ENCODE assay signal across 1 cellular context in genomic region chr12:97375310-97375709, GRCh38.
TF ChIP-seq lines count a peak whose summit lies in the region.

No MANE protein-coding gene starts in this region.

TF ChIP-seq in GM12878, 131 proteins besides CTCF, POLR2A, EP300 and RAD21 (continued from another document and continues in another):
- TF ChIP-seq USF1 (IDR thresholded peaks at IDR 0.05; ENCODE audit: borderline replicate concordance, extremely low read length, insufficient read depth, low read depth, low read length) (no peak), SUZ12 (IDR thresholded peaks at IDR 0.05; ENCODE audit: unreplicated experiment) (no peak), RAD51 (IDR thresholded peaks at IDR 0.05) (no peak), FOXM1 (IDR thresholded peaks at IDR 0.05; ENCODE audit: low read depth, low read length) (peak; percentile 57; the same call in 1 of the 2 replicates), SUPT20H (IDR thresholded peaks at IDR 0.05; ENCODE audit: borderline replicate concordance, control insufficient read depth, low read depth, low read length) (no peak), CREM (IDR thresholded peaks at IDR 0.05; ENCODE audit: low read depth) (no peak), RUNX3 (IDR thresholded peaks at IDR 0.05; ENCODE audit: low read length) (peak; percentile 59; the same call in 1 of the 2 replicates), MEF2B (IDR thresholded peaks at IDR 0.05; ENCODE audit: partially characterized antibody, poor library complexity, severe bottlenecking) (no peak), ATF3 (IDR thresholded peaks at IDR 0.05; ENCODE audit: borderline replicate concordance, extremely low read depth, low read depth, low read length) (no peak), YY1 (IDR thresholded peaks at IDR 0.05; ENCODE audit: low read depth, low read length) (no peak), ZNF622 (IDR thresholded peaks at IDR 0.05) (no peak), FOXK2 (IDR thresholded peaks at IDR 0.05) (no peak), ZNF207 (IDR thresholded peaks at IDR 0.05; ENCODE audit: borderline replicate concordance) (no peak), HCFC1 (IDR thresholded peaks at IDR 0.05; ENCODE audit: low read length) (no peak), POU2F2 (IDR thresholded peaks at IDR 0.05; ENCODE audit: borderline replicate concordance, low read depth, low read length) (no peak), BHLHE40 (IDR thresholded peaks at IDR 0.05; ENCODE audit: borderline replicate concordance in 1 of 2, low read depth in 2 of 2, low read length in 1 of 2) (no peak), MAX (IDR thresholded peaks at IDR 0.05; ENCODE audit: low read depth, low read length) (no peak), ZNF274 (IDR thresholded peaks at IDR 0.05; ENCODE audit: insufficient read depth, insufficient read length) (no peak), KLF5 (IDR thresholded peaks at IDR 0.05; ENCODE audit: partially characterized antibody) (no peak), POLR2AphosphoS5 (IDR thresholded peaks at IDR 0.05; ENCODE audit: low read length) (no peak), MEF2A (IDR thresholded peaks at IDR 0.05; ENCODE audit: insufficient read depth, low read depth, low read length) (peak; percentile 86), TCF3 (IDR thresholded peaks at IDR 0.05; ENCODE audit: borderline replicate concordance, insufficient read depth, low read depth, low read length) (no peak), NFXL1 (IDR thresholded peaks at IDR 0.05; ENCODE audit: borderline replicate concordance) (no peak), BRCA1 (IDR thresholded peaks at IDR 0.05; ENCODE audit: low read depth, low read length) (no peak), CHD1 (IDR thresholded peaks at IDR 0.05; ENCODE audit: low read depth, low read length) (no peak), CHD4 (IDR thresholded peaks at IDR 0.05) (no peak), ATF7 (IDR thresholded peaks at IDR 0.05; ENCODE audit: low read depth) (no peak), TBL1XR1 (IDR thresholded peaks at IDR 0.05; ENCODE audit: low read depth, low read length) (peak; percentile 29; the same call in 1 of the 2 replicates), DPF2 (IDR thresholded peaks at IDR 0.05) (no peak), HSF1 (IDR thresholded peaks at IDR 0.05; ENCODE audit: low read depth, low read length) (no peak), KDM1A (IDR thresholded peaks at IDR 0.05; ENCODE audit: borderline replicate concordance) (no peak), STAT3 (IDR thresholded peaks at IDR 0.05; ENCODE audit: low read depth, low read length) (no peak), BCL11A (IDR thresholded peaks at IDR 0.05; ENCODE audit: low read depth, low read length) (no peak), PAX8 (IDR thresholded peaks at IDR 0.05) (no peak), NFIC (IDR thresholded peaks at IDR 0.05; ENCODE audit: low read depth, low read length) (peak; percentile 77)
- TF ChIP-seq, protein P1, sequence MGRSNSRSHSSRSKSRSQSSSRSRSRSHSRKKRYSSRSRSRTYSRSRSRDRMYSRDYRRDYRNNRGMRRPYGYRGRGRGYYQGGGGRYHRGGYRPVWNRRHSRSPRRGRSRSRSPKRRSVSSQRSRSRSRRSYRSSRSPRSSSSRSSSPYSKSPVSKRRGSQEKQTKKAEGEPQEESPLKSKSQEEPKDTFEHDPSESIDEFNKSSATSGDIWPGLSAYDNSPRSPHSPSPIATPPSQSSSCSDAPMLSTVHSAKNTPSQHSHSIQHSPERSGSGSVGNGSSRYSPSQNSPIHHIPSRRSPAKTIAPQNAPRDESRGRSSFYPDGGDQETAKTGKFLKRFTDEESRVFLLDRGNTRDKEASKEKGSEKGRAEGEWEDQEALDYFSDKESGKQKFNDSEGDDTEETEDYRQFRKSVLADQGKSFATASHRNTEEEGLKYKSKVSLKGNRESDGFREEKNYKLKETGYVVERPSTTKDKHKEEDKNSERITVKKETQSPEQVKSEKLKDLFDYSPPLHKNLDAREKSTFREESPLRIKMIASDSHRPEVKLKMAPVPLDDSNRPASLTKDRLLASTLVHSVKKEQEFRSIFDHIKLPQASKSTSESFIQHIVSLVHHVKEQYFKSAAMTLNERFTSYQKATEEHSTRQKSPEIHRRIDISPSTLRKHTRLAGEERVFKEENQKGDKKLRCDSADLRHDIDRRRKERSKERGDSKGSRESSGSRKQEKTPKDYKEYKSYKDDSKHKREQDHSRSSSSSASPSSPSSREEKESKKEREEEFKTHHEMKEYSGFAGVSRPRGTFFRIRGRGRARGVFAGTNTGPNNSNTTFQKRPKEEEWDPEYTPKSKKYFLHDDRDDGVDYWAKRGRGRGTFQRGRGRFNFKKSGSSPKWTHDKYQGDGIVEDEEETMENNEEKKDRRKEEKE (IDR thresholded peaks at IDR 0.05): no peak
- TF ChIP-seq, protein P2, sequence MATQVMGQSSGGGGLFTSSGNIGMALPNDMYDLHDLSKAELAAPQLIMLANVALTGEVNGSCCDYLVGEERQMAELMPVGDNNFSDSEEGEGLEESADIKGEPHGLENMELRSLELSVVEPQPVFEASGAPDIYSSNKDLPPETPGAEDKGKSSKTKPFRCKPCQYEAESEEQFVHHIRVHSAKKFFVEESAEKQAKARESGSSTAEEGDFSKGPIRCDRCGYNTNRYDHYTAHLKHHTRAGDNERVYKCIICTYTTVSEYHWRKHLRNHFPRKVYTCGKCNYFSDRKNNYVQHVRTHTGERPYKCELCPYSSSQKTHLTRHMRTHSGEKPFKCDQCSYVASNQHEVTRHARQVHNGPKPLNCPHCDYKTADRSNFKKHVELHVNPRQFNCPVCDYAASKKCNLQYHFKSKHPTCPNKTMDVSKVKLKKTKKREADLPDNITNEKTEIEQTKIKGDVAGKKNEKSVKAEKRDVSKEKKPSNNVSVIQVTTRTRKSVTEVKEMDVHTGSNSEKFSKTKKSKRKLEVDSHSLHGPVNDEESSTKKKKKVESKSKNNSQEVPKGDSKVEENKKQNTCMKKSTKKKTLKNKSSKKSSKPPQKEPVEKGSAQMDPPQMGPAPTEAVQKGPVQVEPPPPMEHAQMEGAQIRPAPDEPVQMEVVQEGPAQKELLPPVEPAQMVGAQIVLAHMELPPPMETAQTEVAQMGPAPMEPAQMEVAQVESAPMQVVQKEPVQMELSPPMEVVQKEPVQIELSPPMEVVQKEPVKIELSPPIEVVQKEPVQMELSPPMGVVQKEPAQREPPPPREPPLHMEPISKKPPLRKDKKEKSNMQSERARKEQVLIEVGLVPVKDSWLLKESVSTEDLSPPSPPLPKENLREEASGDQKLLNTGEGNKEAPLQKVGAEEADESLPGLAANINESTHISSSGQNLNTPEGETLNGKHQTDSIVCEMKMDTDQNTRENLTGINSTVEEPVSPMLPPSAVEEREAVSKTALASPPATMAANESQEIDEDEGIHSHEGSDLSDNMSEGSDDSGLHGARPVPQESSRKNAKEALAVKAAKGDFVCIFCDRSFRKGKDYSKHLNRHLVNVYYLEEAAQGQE (IDR thresholded peaks at IDR 0.05; ENCODE audit: low read depth, low read length): no peak
- TF ChIP-seq, protein P3, sequence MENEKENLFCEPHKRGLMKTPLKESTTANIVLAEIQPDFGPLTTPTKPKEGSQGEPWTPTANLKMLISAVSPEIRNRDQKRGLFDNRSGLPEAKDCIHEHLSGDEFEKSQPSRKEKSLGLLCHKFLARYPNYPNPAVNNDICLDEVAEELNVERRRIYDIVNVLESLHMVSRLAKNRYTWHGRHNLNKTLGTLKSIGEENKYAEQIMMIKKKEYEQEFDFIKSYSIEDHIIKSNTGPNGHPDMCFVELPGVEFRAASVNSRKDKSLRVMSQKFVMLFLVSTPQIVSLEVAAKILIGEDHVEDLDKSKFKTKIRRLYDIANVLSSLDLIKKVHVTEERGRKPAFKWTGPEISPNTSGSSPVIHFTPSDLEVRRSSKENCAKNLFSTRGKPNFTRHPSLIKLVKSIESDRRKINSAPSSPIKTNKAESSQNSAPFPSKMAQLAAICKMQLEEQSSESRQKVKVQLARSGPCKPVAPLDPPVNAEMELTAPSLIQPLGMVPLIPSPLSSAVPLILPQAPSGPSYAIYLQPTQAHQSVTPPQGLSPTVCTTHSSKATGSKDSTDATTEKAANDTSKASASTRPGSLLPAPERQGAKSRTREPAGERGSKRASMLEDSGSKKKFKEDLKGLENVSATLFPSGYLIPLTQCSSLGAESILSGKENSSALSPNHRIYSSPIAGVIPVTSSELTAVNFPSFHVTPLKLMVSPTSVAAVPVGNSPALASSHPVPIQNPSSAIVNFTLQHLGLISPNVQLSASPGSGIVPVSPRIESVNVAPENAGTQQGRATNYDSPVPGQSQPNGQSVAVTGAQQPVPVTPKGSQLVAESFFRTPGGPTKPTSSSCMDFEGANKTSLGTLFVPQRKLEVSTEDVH (IDR thresholded peaks at IDR 0.05; ENCODE audit: low read depth, partially characterized antibody): no peak
- TF ChIP-seq, protein P4, sequence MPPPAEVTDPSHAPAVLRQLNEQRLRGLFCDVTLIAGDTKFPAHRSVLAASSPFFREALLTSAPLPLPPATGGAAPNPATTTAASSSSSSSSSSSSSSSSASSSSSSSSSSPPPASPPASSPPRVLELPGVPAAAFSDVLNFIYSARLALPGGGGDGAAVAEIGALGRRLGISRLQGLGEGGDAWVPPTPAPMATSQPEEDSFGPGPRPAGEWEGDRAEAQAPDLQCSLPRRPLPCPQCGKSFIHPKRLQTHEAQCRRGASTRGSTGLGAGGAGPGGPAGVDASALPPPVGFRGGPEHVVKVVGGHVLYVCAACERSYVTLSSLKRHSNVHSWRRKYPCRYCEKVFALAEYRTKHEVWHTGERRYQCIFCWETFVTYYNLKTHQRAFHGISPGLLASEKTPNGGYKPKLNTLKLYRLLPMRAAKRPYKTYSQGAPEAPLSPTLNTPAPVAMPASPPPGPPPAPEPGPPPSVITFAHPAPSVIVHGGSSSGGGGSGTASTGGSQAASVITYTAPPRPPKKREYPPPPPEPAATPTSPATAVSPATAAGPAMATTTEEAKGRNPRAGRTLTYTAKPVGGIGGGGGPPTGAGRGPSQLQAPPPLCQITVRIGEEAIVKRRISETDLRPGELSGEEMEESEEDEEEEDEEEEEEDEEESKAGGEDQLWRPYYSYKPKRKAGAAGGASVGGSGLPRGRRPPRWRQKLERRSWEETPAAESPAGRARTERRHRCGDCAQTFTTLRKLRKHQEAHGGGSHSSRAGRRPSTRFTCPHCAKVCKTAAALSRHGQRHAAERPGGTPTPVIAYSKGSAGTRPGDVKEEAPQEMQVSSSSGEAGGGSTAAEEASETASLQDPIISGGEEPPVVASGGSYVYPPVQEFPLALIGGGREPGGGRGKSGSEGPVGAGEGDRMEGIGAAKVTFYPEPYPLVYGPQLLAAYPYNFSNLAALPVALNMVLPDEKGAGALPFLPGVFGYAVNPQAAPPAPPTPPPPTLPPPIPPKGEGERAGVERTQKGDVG (CRISPR knock-in tag; IDR thresholded peaks at IDR 0.05): no peak
- TF ChIP-seq, protein P5, sequence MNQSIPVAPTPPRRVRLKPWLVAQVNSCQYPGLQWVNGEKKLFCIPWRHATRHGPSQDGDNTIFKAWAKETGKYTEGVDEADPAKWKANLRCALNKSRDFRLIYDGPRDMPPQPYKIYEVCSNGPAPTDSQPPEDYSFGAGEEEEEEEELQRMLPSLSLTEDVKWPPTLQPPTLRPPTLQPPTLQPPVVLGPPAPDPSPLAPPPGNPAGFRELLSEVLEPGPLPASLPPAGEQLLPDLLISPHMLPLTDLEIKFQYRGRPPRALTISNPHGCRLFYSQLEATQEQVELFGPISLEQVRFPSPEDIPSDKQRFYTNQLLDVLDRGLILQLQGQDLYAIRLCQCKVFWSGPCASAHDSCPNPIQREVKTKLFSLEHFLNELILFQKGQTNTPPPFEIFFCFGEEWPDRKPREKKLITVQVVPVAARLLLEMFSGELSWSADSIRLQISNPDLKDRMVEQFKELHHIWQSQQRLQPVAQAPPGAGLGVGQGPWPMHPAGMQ (IDR thresholded peaks at IDR 0.05; ENCODE audit: borderline replicate concordance): no peak
- TF ChIP-seq, protein P6, sequence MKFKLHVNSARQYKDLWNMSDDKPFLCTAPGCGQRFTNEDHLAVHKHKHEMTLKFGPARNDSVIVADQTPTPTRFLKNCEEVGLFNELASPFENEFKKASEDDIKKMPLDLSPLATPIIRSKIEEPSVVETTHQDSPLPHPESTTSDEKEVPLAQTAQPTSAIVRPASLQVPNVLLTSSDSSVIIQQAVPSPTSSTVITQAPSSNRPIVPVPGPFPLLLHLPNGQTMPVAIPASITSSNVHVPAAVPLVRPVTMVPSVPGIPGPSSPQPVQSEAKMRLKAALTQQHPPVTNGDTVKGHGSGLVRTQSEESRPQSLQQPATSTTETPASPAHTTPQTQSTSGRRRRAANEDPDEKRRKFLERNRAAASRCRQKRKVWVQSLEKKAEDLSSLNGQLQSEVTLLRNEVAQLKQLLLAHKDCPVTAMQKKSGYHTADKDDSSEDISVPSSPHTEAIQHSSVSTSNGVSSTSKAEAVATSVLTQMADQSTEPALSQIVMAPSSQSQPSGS (IDR thresholded peaks at IDR 0.05; ENCODE audit: low read length): peak; percentile 57; the same call in 1 of the 2 replicates
